In genomic region chr1:45913925-45914501, GRCh38 we compare ENCODE assay signal across 15 cellular contexts.
DNase-seq lines count a peak whose midpoint lies in the region; ATAC-seq and TF ChIP-seq lines count a peak whose summit lies in the region.
"Had no signal": no experiment of that assay in that cellular context is flagged by ENCODE, and none has a peak within 500 bp of the region (broad histone marks: within the 10 kb centered on the region; RNA-seq: fewer than 3 reads in every experiment).

No MANE protein-coding gene starts in this region.

- H3K36me3 Mint-ChIP-seq in Caco-2 (ENCODE audit: insufficient read depth, unreplicated experiment) (peaks cover 5% of the 10 kb centered on the region), brain (peaks cover 9% of the 10 kb centered on the region)
- no peaks in the 10 kb centered on the region for H3K36me3 Mint-ChIP-seq in CD8-positive, alpha-beta T cell
- H3K36me3 Mint-ChIP-seq in activated T-helper 2 cell treated with anti-CD3 and anti-CD28 coated beads, Interferon-gamma antibody, Interleukin-2, Interleukin-4, amounts not matched to agents 10 μg/mL and 5 μg/mL and 100 μg/mL, durations not matched to agents 14 hours and 24 hours and 36 hours (ENCODE audit: low read depth), result no peaks in the 10 kb centered on the region

- H3K36me3 ChIP-seq in Caco-2 (ENCODE audit: control insufficient read depth, insufficient read depth, low read length), result no peaks in the 10 kb centered on the region; the same call in 1 of the 2 replicates
- peaks cover 0 to 22% of the 10 kb centered on the region in 2 donors for H3K36me3 ChIP-seq in psoas muscle (ENCODE audit: insufficient read depth in 1 of 2, low read depth in 1 of 2)
- H3K36me3 ChIP-seq in CD8-positive, alpha-beta T cell (ENCODE audit: insufficient read depth, low read length), result no peaks in the 10 kb centered on the region

- no peaks in the 10 kb centered on the region for H3K4me1 Mint-ChIP-seq in Caco-2 (ENCODE audit: low read depth, unreplicated experiment)
- H3K4me1 Mint-ChIP-seq in brain, result peaks cover 43% of the 10 kb centered on the region
- H3K4me1 Mint-ChIP-seq in CD8-positive, alpha-beta T cell (ENCODE audit: low read depth), result no peaks in the 10 kb centered on the region
- peaks cover 6% of the 10 kb centered on the region for H3K4me1 Mint-ChIP-seq in activated T-helper 2 cell treated with anti-CD3 and anti-CD28 coated beads, Interferon-gamma antibody, Interleukin-2, Interleukin-4, amounts not matched to agents 10 μg/mL and 5 μg/mL and 100 μg/mL, durations not matched to agents 14 hours and 24 hours and 36 hours (ENCODE audit: low read depth)

- POLR2A ChIA-PET in Caco-2 (lab: Charles Lee), result no interaction called here
- POLR2A ChIA-PET in CD8-positive, alpha-beta T cell (lab: Charles Lee), result no interaction called here

- H3K27ac Mint-ChIP-seq in Caco-2 (ENCODE audit: unreplicated experiment) (peak overlapping the region; percentile 42), brain (peak overlapping the region in 4 of 5 experiments; percentile 70 to 98 (median 92))
- H3K27ac Mint-ChIP-seq in CD8-positive, alpha-beta T cell, result no peak overlapping the region
- no peak overlapping the region for H3K27ac Mint-ChIP-seq in activated T-helper 2 cell treated with anti-CD3 and anti-CD28 coated beads, Interferon-gamma antibody, Interleukin-2, Interleukin-4, amounts not matched to agents 10 μg/mL and 5 μg/mL and 100 μg/mL, durations not matched to agents 14 hours and 24 hours and 36 hours

- intact Hi-C loops in Caco-2 (cut with micrococcal nuclease; ENCODE audit: unreplicated experiment), result no loop called here
- intact Hi-C loops in left ventricle myocardium superior (cut with micrococcal nuclease), result loop anchor here (10.0 kb wide), 1 partner anchor 111 kb away; no protein-coding TSS in a partner anchor
- intact Hi-C loops in psoas muscle (cut with DNase I), result loop anchor here in 1 of 2 donors (5.0 kb wide), 1 partner anchor 43 kb away; no protein-coding TSS in a partner anchor
- intact Hi-C loops in CD8-positive, alpha-beta T cell (cut with DNase I, micrococcal nuclease), result no loop called here
- intact Hi-C loops in activated T-helper 2 cell treated with anti-CD3 and anti-CD28 coated beads, Interferon-gamma antibody, Interleukin-2, Interleukin-4, amounts not matched to agents 10 μg/mL and 5 μg/mL and 100 μg/mL, durations not matched to agents 14 hours and 24 hours and 36 hours (cut with micrococcal nuclease), result no loop called here

- ATAC-seq in left ventricle myocardium superior (peak; percentile 74), psoas muscle (peak; percentile 54 to 78 (median 66))
- no peak for ATAC-seq in CD8-positive, alpha-beta T cell
- ATAC-seq: HepG2 had no signal

- CTCF ChIA-PET in Caco-2 (lab: Charles Lee), result no interaction called here
- CTCF ChIA-PET in CD8-positive, alpha-beta T cell (lab: Charles Lee), result no interaction called here

- BruUV-seq in Caco-2 (replicated peaks; lab: Mats Ljungman, UMichigan), result no TSS peak

- H3K4me3 ChIP-seq in Caco-2 (ENCODE audit: low read depth, low read length) (no peak overlapping the region), psoas muscle (peak overlapping the region; percentile 75)
- H3K4me3 ChIP-seq in CD8-positive, alpha-beta T cell (ENCODE audit: low read depth, low read length), result no peak overlapping the region

- no peaks in the 10 kb centered on the region for H3K9me3 Mint-ChIP-seq in Caco-2 (ENCODE audit: unreplicated experiment)
- no peaks in the 10 kb centered on the region for H3K9me3 Mint-ChIP-seq in brain
- H3K9me3 Mint-ChIP-seq in CD8-positive, alpha-beta T cell, result no peaks in the 10 kb centered on the region
- no peaks in the 10 kb centered on the region for H3K9me3 Mint-ChIP-seq in activated T-helper 2 cell treated with anti-CD3 and anti-CD28 coated beads, Interferon-gamma antibody, Interleukin-2, Interleukin-4, amounts not matched to agents 10 μg/mL and 5 μg/mL and 100 μg/mL, durations not matched to agents 14 hours and 24 hours and 36 hours
- H3K9me3 Mint-ChIP-seq: immature natural killer cell had no signal

- H3K27me3 ChIP-seq in Caco-2 (replicated peaks; ENCODE audit: control insufficient read depth, insufficient read depth, low read length), result no peaks in the 10 kb centered on the region
- no peaks in the 10 kb centered on the region for H3K27me3 ChIP-seq in psoas muscle (ENCODE audit: insufficient read depth in 3 of 3, low read length in 2 of 3)
- no peaks in the 10 kb centered on the region for H3K27me3 ChIP-seq in CD8-positive, alpha-beta T cell (ENCODE audit: insufficient read depth, low read length)

- H3K9me3 ChIP-seq in Caco-2, result no peaks in the 10 kb centered on the region
- no peaks in the 10 kb centered on the region for H3K9me3 ChIP-seq in psoas muscle
- H3K9me3 ChIP-seq in CD8-positive, alpha-beta T cell (ENCODE audit: low read length), result no peaks in the 10 kb centered on the region

- H3K4me3 Mint-ChIP-seq in Caco-2 (ENCODE audit: unreplicated experiment) (no peak overlapping the region), brain (peak overlapping the region in 3 of 5 experiments; percentile 15 to 83 (median 35))
- H3K4me3 Mint-ChIP-seq in CD8-positive, alpha-beta T cell, result no peak overlapping the region
- H3K4me3 Mint-ChIP-seq in activated T-helper 2 cell treated with anti-CD3 and anti-CD28 coated beads, Interferon-gamma antibody, Interleukin-2, Interleukin-4, amounts not matched to agents 10 μg/mL and 5 μg/mL and 100 μg/mL, durations not matched to agents 14 hours and 24 hours and 36 hours (ENCODE audit: low read depth), result no peak overlapping the region

- H3K27ac ChIP-seq in psoas muscle, result peak overlapping the region; percentile 86
- H3K27ac ChIP-seq in CD8-positive, alpha-beta T cell (ENCODE audit: low read depth, low read length), result no peak overlapping the region

- 18 to 25% (median 20%) methylated on average over 2 of the region's 2 CpGs for WGBS in psoas muscle, 3 donors

- H3K4me1 ChIP-seq in Caco-2, result no peaks in the 10 kb centered on the region
- H3K4me1 ChIP-seq in psoas muscle, result peaks cover 46% of the 10 kb centered on the region
- H3K4me1 ChIP-seq in CD8-positive, alpha-beta T cell (ENCODE audit: insufficient read depth, low read length), result no peaks in the 10 kb centered on the region

- no peaks in the 10 kb centered on the region for H3K27me3 Mint-ChIP-seq in Caco-2 (ENCODE audit: insufficient read depth, unreplicated experiment)
- H3K27me3 Mint-ChIP-seq in brain, result no peaks in the 10 kb centered on the region
- H3K27me3 Mint-ChIP-seq in CD8-positive, alpha-beta T cell (ENCODE audit: low read depth), result no peaks in the 10 kb centered on the region
- H3K27me3 Mint-ChIP-seq in activated T-helper 2 cell treated with anti-CD3 and anti-CD28 coated beads, Interferon-gamma antibody, Interleukin-2, Interleukin-4, amounts not matched to agents 10 μg/mL and 5 μg/mL and 100 μg/mL, durations not matched to agents 14 hours and 24 hours and 36 hours (ENCODE audit: low read depth), result no peaks in the 10 kb centered on the region

- TF ChIP-seq CTCF in Caco-2 (IDR thresholded peaks at IDR 0.05; ENCODE audit: insufficient read depth in 1 of 2, low read depth in 1 of 2, low read length in 1 of 2, severe bottlenecking in 1 of 2, unreplicated experiment in 1 of 2), result no peak
- TF ChIP-seq CTCF in brain (conservative IDR thresholded peaks at IDR 0.05), result no peak
- TF ChIP-seq CTCF in psoas muscle (IDR thresholded peaks at IDR 0.05), result no peak
- no peak for TF ChIP-seq CTCF in CD8-positive, alpha-beta T cell (IDR thresholded peaks at IDR 0.05)

- DNase-seq in Caco-2 (no peak), left ventricle myocardium superior (no peak), psoas muscle (no peak), HuH-7 (ENCODE audit: low spot score) (no peak)
- DNase-seq in activated CD8-positive, alpha-beta memory T cell treated with anti-CD3 and anti-CD28 coated beads for 24 hours, result no peak
- DNase-seq in CD8-positive, alpha-beta T cell, result no peak
- no peak for DNase-seq in activated T-helper 2 cell treated with anti-CD3 and anti-CD28 coated beads, Interferon-gamma antibody, Interleukin-2, Interleukin-4, amounts not matched to agents 10 μg/mL and 5 μg/mL and 100 μg/mL, durations not matched to agents 14 hours and 24 hours and 36 hours (ENCODE audit: low spot score)
- DNase-seq: activated CD4-positive, alpha-beta T cell treated with anti-CD3 and anti-CD28 coated beads, Interleukin-2, amount 50 U/mL, for 4 hours; DMS53; erythroblast; immature natural killer cell; NCI-H1105; NCI-H526 treated with DMSO at 0.1 percent for 48 hours had no signal

Comparison
In these comparisons a context has a peak if more than half of its experiments do, and no peak if none do; other contexts are left out.
1. H3K27ac Mint-ChIP-seq: peak in Caco-2 (single experiment) and brain (4 of 5); none in CD8-positive, alpha-beta T cell (single experiment) and activated T-helper 2 cell treated with anti-CD3 and anti-CD28 coated beads, Interferon-gamma antibody, Interleukin-2, Interleukin-4, amounts not matched to agents 10 μg/mL and 5 μg/mL and 100 μg/mL, durations not matched to agents 14 hours and 24 hours and 36 hours (single experiment).
2. H3K4me3 Mint-ChIP-seq: peak in brain (3 of 5); none in Caco-2 (single experiment), CD8-positive, alpha-beta T cell (single experiment) and activated T-helper 2 cell treated with anti-CD3 and anti-CD28 coated beads, Interferon-gamma antibody, Interleukin-2, Interleukin-4, amounts not matched to agents 10 μg/mL and 5 μg/mL and 100 μg/mL, durations not matched to agents 14 hours and 24 hours and 36 hours (single experiment).